10 cellular contexts compared by ENCODE assay signal in genomic region chr22:42277988-42278776, GRCh38. TPM values are rescaled to one million over a fixed set of nuclear protein-coding genes. Genes with fewer than 3 reads are reported as not detected.
DNase-seq lines count a peak whose midpoint lies in the region; ATAC-seq and TF ChIP-seq lines count a peak whose summit lies in the region.
"Had no signal": no experiment of that assay in that cellular context is flagged by ENCODE, and none has a peak within 500 bp of the region (broad histone marks: within the 10 kb centered on the region; RNA-seq: fewer than 3 reads in every experiment).

No MANE protein-coding gene starts in this region.

- no peaks in the 10 kb centered on the region for H4K20me1 ChIP-seq in OCI-LY1 (ENCODE audit: insufficient read depth, low read length)

- H3K4me2 ChIP-seq in OCI-LY1 (ENCODE audit: low read length), result no peak overlapping the region

- no peak overlapping the region for H3K27ac Mint-ChIP-seq in CD14-positive monocyte

- H3K9me3 ChIP-seq in OCI-LY1 (ENCODE audit: low read length), result no peaks in the 10 kb centered on the region

- DNase-seq in CD14-positive monocyte (ENCODE audit: low spot score) (no peak), islet precursor cell (peak; percentile 75), RKO (ENCODE audit: low spot score) (no peak), hepatic stellate cell (ENCODE audit: low spot score) (no peak), left lobe of liver (ENCODE audit: low spot score) (no peak), AG08396 (ENCODE audit: low spot score) (no peak)
- DNase-seq: NCI-H2029; stimulated activated CD4-positive, alpha-beta T cell treated with anti-CD3 and anti-CD28 coated beads, Interleukin-2, amount 100 ng/mL, for 24 hours had no signal

- TF ChIP-seq CTCF in CD14-positive monocyte (IDR thresholded peaks at IDR 0.05), result peak; percentile 26
- TF ChIP-seq CTCF in GM12875 (IDR thresholded peaks at IDR 0.05; ENCODE audit: borderline replicate concordance, insufficient read depth, low read depth, low read length), result peak; percentile 41; the same call in 1 of the 2 replicates
- TF ChIP-seq CTCF in OCI-LY1 (IDR thresholded peaks at IDR 0.05; ENCODE audit: low read length), result peak; percentile 18; the same call in 1 of the 2 replicates

- H3K36me3 Mint-ChIP-seq in CD14-positive monocyte, result peaks cover 0 to 3% of the 10 kb centered on the region in 2 donors

- H3K9me2 ChIP-seq in OCI-LY1 (ENCODE audit: low read depth, low read length), result no peaks in the 10 kb centered on the region

- H3K27me3 ChIP-seq in OCI-LY1 (ENCODE audit: insufficient read depth, low read length), result no peaks in the 10 kb centered on the region

- H3F3A ChIP-seq in OCI-LY1 (ENCODE audit: insufficient read depth, low read length), result no peaks in the 10 kb centered on the region

- H3K36me3 ChIP-seq in OCI-LY1 (ENCODE audit: insufficient read depth, low read length), result no peaks in the 10 kb centered on the region

- no peaks in the 10 kb centered on the region for H3K79me2 ChIP-seq in OCI-LY1 (ENCODE audit: insufficient read depth, low read length)

- peaks cover 2% of the 10 kb centered on the region for H3K4me1 ChIP-seq in OCI-LY1 (ENCODE audit: insufficient read depth, low read length, severe bottlenecking)

- H3K4me3 Mint-ChIP-seq in CD14-positive monocyte, result no peak overlapping the region

- H3K9me3 Mint-ChIP-seq in CD14-positive monocyte, result peaks cover 0 to 4% (median 0%) of the 10 kb centered on the region in 7 donors

- H3K4me1 Mint-ChIP-seq in CD14-positive monocyte, result peaks cover 8% of the 10 kb centered on the region

- no peak for ATAC-seq in left lobe of liver

- H3K27ac ChIP-seq in OCI-LY1 (ENCODE audit: low read depth, low read length, poor library complexity, severe bottlenecking), result no peak overlapping the region

- no peak overlapping the region for H2AFZ ChIP-seq in OCI-LY1 (ENCODE audit: low read length)

- H3K4me3 ChIP-seq in GM12875 (ENCODE audit: low read depth, low read length) (no peak overlapping the region), OCI-LY1 (ENCODE audit: low read depth, low read length, poor library complexity, severe bottlenecking) (no peak overlapping the region)

- intact Hi-C loops in CD14-positive monocyte (cut with micrococcal nuclease), result loop anchor here (10.0 kb wide), 1 partner anchor 157 kb away; the partner anchor contains the start of gene NFAM1 (in 2 of the 2)

- H3K27me3 Mint-ChIP-seq in CD14-positive monocyte (ENCODE audit: low read depth in 3 of 3), result peaks cover 29 to 57% (median 35%) of the 10 kb centered on the region in 3 donors

- H3K9ac ChIP-seq in OCI-LY1 (ENCODE audit: low read length), result no peak overlapping the region

RNA-seq across cellular contexts. Expression of gene TCF20, which starts 7.7 kb away (rescaled TPM):
- under 1 TPM; 0.67 to 0.99 TPM for polyA plus RNA-seq in CD14-positive monocyte
- total RNA-seq in left lobe of liver, result 19.0 TPM
